ENCODE assay signal across 1 cellular context in genomic region chrX:118975831-118976598, GRCh38.
TF ChIP-seq lines count a peak whose summit lies in the region.

No MANE protein-coding gene starts in this region.

TF ChIP-seq in GM23338, 12 proteins besides CTCF, POLR2A, EP300 and RAD21:
- TF ChIP-seq, protein P1, sequence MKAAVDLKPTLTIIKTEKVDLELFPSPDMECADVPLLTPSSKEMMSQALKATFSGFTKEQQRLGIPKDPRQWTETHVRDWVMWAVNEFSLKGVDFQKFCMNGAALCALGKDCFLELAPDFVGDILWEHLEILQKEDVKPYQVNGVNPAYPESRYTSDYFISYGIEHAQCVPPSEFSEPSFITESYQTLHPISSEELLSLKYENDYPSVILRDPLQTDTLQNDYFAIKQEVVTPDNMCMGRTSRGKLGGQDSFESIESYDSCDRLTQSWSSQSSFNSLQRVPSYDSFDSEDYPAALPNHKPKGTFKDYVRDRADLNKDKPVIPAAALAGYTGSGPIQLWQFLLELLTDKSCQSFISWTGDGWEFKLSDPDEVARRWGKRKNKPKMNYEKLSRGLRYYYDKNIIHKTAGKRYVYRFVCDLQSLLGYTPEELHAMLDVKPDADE (IDR thresholded peaks at IDR 0.05), result no peak
- TF ChIP-seq JUNB (IDR thresholded peaks at IDR 0.05; ENCODE audit: unreplicated experiment) (no peak), EZH2phosphoT487 (IDR thresholded peaks at IDR 0.05; ENCODE audit: unreplicated experiment) (no peak), EZH2 (IDR thresholded peaks at IDR 0.05; ENCODE audit: low read depth, unreplicated experiment) (peak; percentile 76), STAT1 (IDR thresholded peaks at IDR 0.05; ENCODE audit: unreplicated experiment) (no peak), POLR2AphosphoS5 (IDR thresholded peaks at IDR 0.05; ENCODE audit: low read depth) (no peak)
